15 cellular contexts compared by ENCODE assay signal in the genomic region with DNA sequence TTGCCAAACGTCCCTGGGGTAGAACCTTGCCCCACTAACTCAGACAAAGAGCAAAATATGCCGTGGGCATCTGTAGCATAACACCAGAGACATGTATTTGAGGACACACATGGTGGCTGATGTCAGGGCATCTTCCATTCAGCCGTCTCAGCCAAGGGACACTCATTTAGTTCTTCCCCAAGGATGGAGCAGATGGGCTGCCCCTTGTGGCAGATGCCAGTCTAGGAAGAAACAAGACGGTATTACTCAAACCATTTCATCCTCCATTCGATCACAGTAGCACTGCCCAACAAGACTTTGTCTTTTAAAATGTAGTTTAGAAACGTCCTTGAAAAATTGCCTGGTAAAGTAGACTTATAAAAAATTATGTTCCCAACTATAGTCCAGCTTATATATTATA.
DNase-seq lines count a peak whose midpoint lies in the region; ATAC-seq, FAIRE-seq and TF ChIP-seq lines count a peak whose summit lies in the region.
"Had no signal": no experiment of that assay in that cellular context is flagged by ENCODE, and none has a peak within 500 bp of the region (broad histone marks: within the 10 kb centered on the region; RNA-seq: fewer than 3 reads in every experiment).

No MANE protein-coding gene starts in this region.

- no peak overlapping the region for H2BK5ac ChIP-seq in H9 (ENCODE audit: insufficient read length, low read length)
- H2BK5ac ChIP-seq in H1 (ENCODE audit: low read depth, low read length): no peak overlapping the region

- no peak overlapping the region for H3K56ac ChIP-seq in H9 (ENCODE audit: insufficient read length, low read depth, low read length)
- H3K56ac ChIP-seq in H1 (replicated peaks; ENCODE audit: insufficient read length, low read depth, low read length): no peak overlapping the region

- DNase-seq in H9 (no peak), NCI-H2227 treated with DMSO at 0.1 percent for 48 hours (lab: John Stamatoyannopoulos, UW) (peak; percentile 33), H1 (ENCODE audit: low read depth in 1 of 2, low spot score in 2 of 2) (no peak), neural progenitor cell (ENCODE audit: low spot score) (no peak), NCI-H1694 treated with DMSO at 0.1 percent for 48 hours (lab: John Stamatoyannopoulos, UW) (no peak), NOMO-1 (lab: John Stamatoyannopoulos, UW; ENCODE audit: unreplicated experiment in 2 of 2) (no peak)
- DNase-seq: CD8-positive, alpha-beta T cell; COR-L47; DND-41; GF-D8 had no signal

- H3K14ac ChIP-seq in H9 (ENCODE audit: insufficient read depth, low read length): no peak overlapping the region
- no peak overlapping the region for H3K14ac ChIP-seq in H1 (ENCODE audit: insufficient read length)

- H3K79me1 ChIP-seq in H9 (ENCODE audit: insufficient read depth, low read depth, low read length, poor library complexity, severe bottlenecking): no peaks in the 10 kb centered on the region
- no peaks in the 10 kb centered on the region for H3K79me1 ChIP-seq in H1 (ENCODE audit: low read depth, low read length)

- peak in 1 of 2 experiments; percentile 31; a peak in 2 of 4 replicates for TF ChIP-seq RAD21 in H1 (IDR thresholded peaks at IDR 0.05 in 1 of 2, conservative IDR thresholded peaks at IDR 0.05 in 1 of 2; ENCODE audit: low read depth in 2 of 2, low read length in 2 of 2)

- no peak overlapping the region for H2AK5ac ChIP-seq in H9 (ENCODE audit: insufficient read length, low read length)
- no peak overlapping the region for H2AK5ac ChIP-seq in H1 (ENCODE audit: low read depth, low read length)

- H3K4me3 ChIP-seq in H1 (ENCODE audit: extremely low read depth in 1 of 4, insufficient read depth in 2 of 4, low read depth in 3 of 4, low read length in 4 of 4) (no peak overlapping the region), neural progenitor cell (no peak overlapping the region)
- H3K4me3 ChIP-seq: A549 had no signal

- H3K4me2 ChIP-seq in H9 (ENCODE audit: insufficient read depth, insufficient read length, low read length): no peak overlapping the region
- no peak overlapping the region for H3K4me2 ChIP-seq in H1 (ENCODE audit: insufficient read depth in 1 of 2, low read depth in 2 of 2, low read length in 2 of 2)
- H3K4me2 ChIP-seq in neural progenitor cell: no peak overlapping the region
- H3K4me2 ChIP-seq: A549 had no signal

- no CpG with 5 or more reads among the region's 6 CpGs for WGBS in H9 (ENCODE audit: extremely low coverage, insufficient read length, low lambda C conversion rate)
- 86% methylated on average over 6 of the region's 6 CpGs; no CpG with 5 or more reads in 1 of the 2 experiments for WGBS in H1 (ENCODE audit: extremely low coverage in 1 of 2, insufficient coverage in 1 of 2, insufficient read length in 1 of 2, insufficient replicate concordance in 2 of 2, low coverage in 1 of 2, low lambda C conversion rate in 2 of 2, missing lambda C conversion rate in 1 of 2), 2 experiments

- no peak overlapping the region for H3K27ac ChIP-seq in H9 (ENCODE audit: insufficient read length, low read depth, low read length)
- H3K27ac ChIP-seq in H1 (ENCODE audit: low read depth, low read length): no peak overlapping the region
- no peak overlapping the region for H3K27ac ChIP-seq in neural progenitor cell
- H3K27ac ChIP-seq: A549, HL-60 had no signal

- H3K4me1 Mint-ChIP-seq in H9 (peaks cover 0 to 3% of the 10 kb centered on the region in 2 experiments; a peak in 1 of 4 replicates), neural progenitor cell (peaks cover 27% of the 10 kb centered on the region)
- H3K4me1 Mint-ChIP-seq: CD14-positive monocyte had no signal

- POLR2A ChIA-PET in H1 (lab: Charles Lee; ENCODE audit: partially characterized antibody): no interaction called here

- no peak overlapping the region for H4K5ac ChIP-seq in H9 (ENCODE audit: insufficient read length, low read depth, low read length)
- H4K5ac ChIP-seq in H1 (ENCODE audit: insufficient read length, low read depth, low read length): no peak overlapping the region

- H3K27me3 Mint-ChIP-seq in H9 (ENCODE audit: low read depth) (no peaks in the 10 kb centered on the region), neural progenitor cell (ENCODE audit: insufficient read depth, low read depth) (no peaks in the 10 kb centered on the region)

- TF ChIP-seq CTCF in H9 (conservative IDR thresholded peaks at IDR 0.05) (peak; percentile 42), H1 (IDR thresholded peaks at IDR 0.05; ENCODE audit: control extremely low read depth in 1 of 3, insufficient read depth in 1 of 3, low read depth in 1 of 3, low read length in 3 of 3) (peak; percentile 25 to 33 (median 30); a peak in 3 of 4 replicates), neural progenitor cell (IDR thresholded peaks at IDR 0.05) (peak; percentile 18)

- ATAC-seq in SK-N-SH treated with all-trans-retinoic acid at 6 μM for 48 hours: no peak
- ATAC-seq: A549; CD8-positive, alpha-beta T cell had no signal

- no peak overlapping the region for H2BK20ac ChIP-seq in H9 (ENCODE audit: low read depth, low read length, poor library complexity, severe bottlenecking)
- no peak overlapping the region for H2BK20ac ChIP-seq in H1 (ENCODE audit: low read length)

- no peak for TF ChIP-seq POLR2A in H1 (IDR thresholded peaks at IDR 0.05; ENCODE audit: control extremely low read depth in 1 of 2, low read depth in 2 of 2, low read length in 2 of 2)

- H4K20me1 ChIP-seq in H9 (ENCODE audit: control insufficient read depth, insufficient read depth, insufficient read length): no peaks in the 10 kb centered on the region
- H4K20me1 ChIP-seq in H1 (replicated peaks in 1 of 2; ENCODE audit: control insufficient read depth in 1 of 2, insufficient read depth in 2 of 2, low read length in 2 of 2): no peaks in the 10 kb centered on the region
- no peaks in the 10 kb centered on the region for H4K20me1 ChIP-seq in neural progenitor cell (ENCODE audit: low read depth)

- H3K27me3 ChIP-seq in H9 (ENCODE audit: insufficient read depth, low read length): no peaks in the 10 kb centered on the region
- no peaks in the 10 kb centered on the region for H3K27me3 ChIP-seq in H1 (replicated peaks in 1 of 4; ENCODE audit: control insufficient read depth in 3 of 4, extremely low read depth in 1 of 4, insufficient read depth in 3 of 4, low read length in 3 of 4)
- no peaks in the 10 kb centered on the region for H3K27me3 ChIP-seq in neural progenitor cell

- H3K23me2 ChIP-seq in H9 (ENCODE audit: insufficient read length, low read depth, low read length, poor library complexity, severe bottlenecking) (no peaks in the 10 kb centered on the region), H1 (ENCODE audit: low read depth, low read length) (no peaks in the 10 kb centered on the region)

- H3K9ac ChIP-seq in H9 (ENCODE audit: extremely low read depth, insufficient read length, low read length) (no peak overlapping the region), H1 (replicated peaks in 1 of 4; ENCODE audit: extremely low read depth in 1 of 4, low read depth in 3 of 4, low read length in 3 of 4) (no peak overlapping the region), neural progenitor cell (no peak overlapping the region)

- no peak overlapping the region for H4K91ac ChIP-seq in H9 (ENCODE audit: insufficient read length, low read depth, low read length)
- no peak overlapping the region for H4K91ac ChIP-seq in H1 (replicated peaks; ENCODE audit: insufficient read length, low read length)

- H3K27ac Mint-ChIP-seq in H9 (no peak overlapping the region), neural progenitor cell (no peak overlapping the region)
- H3K27ac Mint-ChIP-seq: CD14-positive monocyte; CD8-positive, alpha-beta T cell had no signal

- H3K23ac ChIP-seq in H9 (ENCODE audit: insufficient read length, low read depth, low read length) (no peak overlapping the region), H1 (ENCODE audit: insufficient read length) (no peak overlapping the region)

- H2BK15ac ChIP-seq in H9 (ENCODE audit: low read depth, low read length): no peak overlapping the region
- no peak overlapping the region for H2BK15ac ChIP-seq in H1 (ENCODE audit: low read length)

- no peak overlapping the region for H2AFZ ChIP-seq in H9 (ENCODE audit: low read length)
- no peak overlapping the region for H2AFZ ChIP-seq in H1 (ENCODE audit: low read length)
- H2AFZ ChIP-seq in neural progenitor cell (replicated peaks): no peak overlapping the region

- CTCF ChIA-PET in H1 (lab: Charles Lee; ENCODE audit: partially characterized antibody): interaction anchor here (0.9 kb wide), 1 partner anchor 233 kb away, joined by 3 read pairs; no protein-coding TSS in a partner anchor

- H3K36me3 ChIP-seq in H1 (ENCODE audit: control insufficient read depth in 2 of 4, insufficient read depth in 4 of 4, low read length in 3 of 4) (no peaks in the 10 kb centered on the region), neural progenitor cell (no peaks in the 10 kb centered on the region)

- FAIRE-seq in H1 (lab: Jason Lieb, UNC): peak; percentile 36
- FAIRE-seq: A549, GM19239 had no signal

- no peaks in the 10 kb centered on the region for H3K4me1 ChIP-seq in H9 (ENCODE audit: insufficient read depth, low read length)
- H3K4me1 ChIP-seq in H1 (replicated peaks in 1 of 4; ENCODE audit: control insufficient read depth in 3 of 4, insufficient read depth in 4 of 4, low read length in 3 of 4): no peaks in the 10 kb centered on the region
- H3K4me1 ChIP-seq in neural progenitor cell: peaks cover 22% of the 10 kb centered on the region
- H3K4me1 ChIP-seq: A549 had no signal

- H3K36me3 Mint-ChIP-seq in H9 (ENCODE audit: insufficient read depth in 1 of 3, low read depth in 3 of 3): peaks cover 0 to 4% (median 3%) of the 10 kb centered on the region in 3 experiments; a peak in 3 of 7 replicates
- peaks cover 7% of the 10 kb centered on the region for H3K36me3 Mint-ChIP-seq in neural progenitor cell
- H3K36me3 Mint-ChIP-seq: CD14-positive monocyte; CD8-positive, alpha-beta T cell had no signal

- H3K79me2 ChIP-seq in H9 (ENCODE audit: insufficient read depth, low read length): no peaks in the 10 kb centered on the region
- H3K79me2 ChIP-seq in H1 (ENCODE audit: control insufficient read depth in 1 of 2, insufficient read depth in 2 of 2, low read length in 2 of 2): no peaks in the 10 kb centered on the region
- no peaks in the 10 kb centered on the region for H3K79me2 ChIP-seq in neural progenitor cell (ENCODE audit: low read depth)

- H3K9me3 Mint-ChIP-seq in H9 (peaks cover 4 to 6% of the 10 kb centered on the region in 2 experiments; a peak in 2 of 5 replicates), neural progenitor cell (peaks cover 5% of the 10 kb centered on the region)

- H4K8ac ChIP-seq in H9 (replicated peaks; ENCODE audit: insufficient read length, low read depth, low read length) (no peak overlapping the region), H1 (ENCODE audit: extremely low read depth, insufficient read depth, low read length) (no peak overlapping the region)

- no peak overlapping the region for H3K4ac ChIP-seq in H9 (ENCODE audit: low read depth, low read length)
- no peak overlapping the region for H3K4ac ChIP-seq in H1 (replicated peaks; ENCODE audit: insufficient read length, low read depth, low read length)

- no peak for TF ChIP-seq EP300 in H1 (IDR thresholded peaks at IDR 0.05; ENCODE audit: borderline replicate concordance in 1 of 2, low read depth in 2 of 2, low read length in 2 of 2)

- H3K18ac ChIP-seq in H9 (ENCODE audit: insufficient read length, low read depth, low read length): no peak overlapping the region
- H3K18ac ChIP-seq in H1 (ENCODE audit: extremely low read depth, low read length): no peak overlapping the region

- H2BK12ac ChIP-seq in H9 (ENCODE audit: insufficient read length, low read depth, low read length) (no peak overlapping the region), H1 (ENCODE audit: low read depth, low read length) (no peak overlapping the region)

- H3K9me3 ChIP-seq in H9 (ENCODE audit: control insufficient read depth, low read depth, low read length) (no peaks in the 10 kb centered on the region), H1 (ENCODE audit: insufficient read depth in 2 of 2, low read depth in 1 of 2, low read length in 1 of 2) (no peaks in the 10 kb centered on the region), neural progenitor cell (ENCODE audit: low read depth) (no peaks in the 10 kb centered on the region)
- H3K9me3 ChIP-seq: A549 had no signal

- no peak overlapping the region for H3T11ph ChIP-seq in H9 (ENCODE audit: low read length)

- peaks cover 11% of the 10 kb centered on the region for H3F3A ChIP-seq in neural progenitor cell (ENCODE audit: low read depth)

- H3K4me3 Mint-ChIP-seq in H9 (no peak overlapping the region), neural progenitor cell (no peak overlapping the region)
- H3K4me3 Mint-ChIP-seq: CD14-positive monocyte; CD8-positive, alpha-beta T cell had no signal

- H2BK120ac ChIP-seq in H9 (ENCODE audit: low read depth, low read length, poor library complexity, severe bottlenecking): no peak overlapping the region
- no peak overlapping the region for H2BK120ac ChIP-seq in H1 (replicated peaks; ENCODE audit: low read depth, low read length)
